ENCODE assay signal across 10 cellular contexts in the genomic region with DNA sequence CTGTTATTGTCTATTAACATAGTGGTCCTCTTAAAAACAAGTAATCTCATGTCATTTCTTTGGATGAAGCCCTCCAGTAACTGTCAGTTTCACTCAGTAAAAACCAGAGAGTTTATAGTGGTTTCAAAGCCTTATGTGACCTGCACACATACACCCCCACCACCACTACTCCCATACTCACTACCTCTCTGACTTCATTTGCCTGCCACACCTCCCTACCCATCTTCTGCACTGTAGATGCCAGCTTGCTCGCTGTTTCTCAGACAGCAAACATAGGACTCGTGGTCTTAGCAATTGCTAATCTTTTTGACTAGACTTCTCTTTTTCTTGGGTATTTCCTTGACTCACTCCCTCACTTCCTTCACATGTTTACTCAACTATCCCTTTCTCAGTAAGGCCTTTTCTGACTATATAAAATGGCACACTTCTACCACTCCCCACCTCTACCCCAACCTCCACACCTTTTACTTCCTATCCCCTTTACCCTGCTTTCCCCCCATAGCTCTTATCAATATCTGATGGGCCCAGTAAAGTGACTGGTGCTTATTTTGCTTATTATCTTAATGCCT. TPM values are rescaled to one million over a fixed set of nuclear protein-coding genes. Genes with fewer than 3 reads are reported as not detected.
DNase-seq lines count a peak whose midpoint lies in the region; ATAC-seq and TF ChIP-seq lines count a peak whose summit lies in the region.
"Had no signal": no experiment of that assay in that cellular context is flagged by ENCODE, and none has a peak within 500 bp of the region (broad histone marks: within the 10 kb centered on the region; RNA-seq: fewer than 3 reads in every experiment).

No MANE protein-coding gene starts in this region.

- peaks cover 8 to 50% (median 10%) of the 10 kb centered on the region in 3 experiments for H3K36me3 ChIP-seq in naive thymus-derived CD4-positive, alpha-beta T cell (ENCODE audit: control insufficient read depth in 2 of 3, insufficient read depth in 3 of 3, low read length in 3 of 3)
- peaks cover 0 to 98% (median 44%) of the 10 kb centered on the region in 9 donors for H3K36me3 ChIP-seq in heart right ventricle

- H3K9me3 ChIP-seq in naive thymus-derived CD4-positive, alpha-beta T cell (ENCODE audit: control insufficient read depth in 2 of 3, low read length in 3 of 3) = no peaks in the 10 kb centered on the region
- no peaks in the 10 kb centered on the region for H3K9me3 ChIP-seq in heart right ventricle

- peak overlapping the region; percentile 90 for H3K27ac Mint-ChIP-seq in activated CD4-positive, alpha-beta T cell treated with anti-CD3 and anti-CD28 coated beads for 36 hours
- peak overlapping the region in 2 of 9 donors; percentile 1 to 51 for H3K27ac Mint-ChIP-seq in naive thymus-derived CD4-positive, alpha-beta T cell

- no peaks in the 10 kb centered on the region for H3K9me3 Mint-ChIP-seq in activated CD4-positive, alpha-beta T cell treated with anti-CD3 and anti-CD28 coated beads for 36 hours (ENCODE audit: low read depth)
- H3K9me3 Mint-ChIP-seq in naive thymus-derived CD4-positive, alpha-beta T cell = no peaks in the 10 kb centered on the region

- H3K4me1 Mint-ChIP-seq in activated CD4-positive, alpha-beta T cell treated with anti-CD3 and anti-CD28 coated beads for 36 hours = peaks cover 22% of the 10 kb centered on the region
- peaks cover 0 to 14% (median 0%) of the 10 kb centered on the region in 7 donors for H3K4me1 Mint-ChIP-seq in naive thymus-derived CD4-positive, alpha-beta T cell

- no peaks in the 10 kb centered on the region for H3K27me3 Mint-ChIP-seq in activated CD4-positive, alpha-beta T cell treated with anti-CD3 and anti-CD28 coated beads for 36 hours
- no peaks in the 10 kb centered on the region for H3K27me3 Mint-ChIP-seq in naive thymus-derived CD4-positive, alpha-beta T cell

- POLR2A ChIA-PET in activated CD4-positive, alpha-beta T cell treated with anti-CD3 and anti-CD28 coated beads for 36 hours (lab: Charles Lee) = interaction anchor here (1.0 kb wide), 1 partner anchor 27 kb away, joined by 3 read pairs; a partner anchor contains a TSS
- POLR2A ChIA-PET in naive thymus-derived CD4-positive, alpha-beta T cell (lab: Charles Lee) = interaction anchor here (0.9 kb wide), 1 partner anchor 28 kb away, joined by 4 read pairs; a partner anchor contains a TSS

- H3K27ac ChIP-seq in naive thymus-derived CD4-positive, alpha-beta T cell (ENCODE audit: low read depth, low read length) = no peak overlapping the region
- H3K27ac ChIP-seq in heart right ventricle = peak overlapping the region in 1 of 10 donors; percentile 61
- H3K27ac ChIP-seq in coronary artery = no peak overlapping the region

- intact Hi-C loops in activated CD4-positive, alpha-beta T cell treated with anti-CD3 and anti-CD28 coated beads for 36 hours (cut with DNase I, micrococcal nuclease) = loop anchor here (1.0 to 2.0 kb wide), 3 partner anchors 49 to 95 kb away; a partner anchor contains a TSS
- intact Hi-C loops in naive thymus-derived CD4-positive, alpha-beta T cell (cut with micrococcal nuclease) = no loop called here
- intact Hi-C loops in heart right ventricle (cut with DNase I) = no loop called here

- CTCF ChIA-PET in activated CD4-positive, alpha-beta T cell treated with anti-CD3 and anti-CD28 coated beads for 36 hours (lab: Charles Lee) = no interaction called here
- CTCF ChIA-PET in naive thymus-derived CD4-positive, alpha-beta T cell (lab: Charles Lee) = no interaction called here

- H3K4me3 Mint-ChIP-seq in activated CD4-positive, alpha-beta T cell treated with anti-CD3 and anti-CD28 coated beads for 36 hours = peak overlapping the region; percentile 44
- H3K4me3 Mint-ChIP-seq in naive thymus-derived CD4-positive, alpha-beta T cell = no peak overlapping the region

- H3K4me1 ChIP-seq in naive thymus-derived CD4-positive, alpha-beta T cell (ENCODE audit: control insufficient read depth in 2 of 2, insufficient read depth in 2 of 2, low read length in 2 of 2) = no peaks in the 10 kb centered on the region
- no peaks in the 10 kb centered on the region for H3K4me1 ChIP-seq in heart right ventricle

- 72 to 77% methylated on average over 2 of the region's 2 CpGs for WGBS in heart right ventricle, 2 donors

- no peak for TF ChIP-seq CTCF in heart right ventricle (IDR thresholded peaks at IDR 0.05)
- TF ChIP-seq CTCF in coronary artery (IDR thresholded peaks at IDR 0.05) = no peak

- DNase-seq in activated CD4-positive, alpha-beta T cell treated with anti-CD3 and anti-CD28 coated beads for 36 hours = peak; percentile 74
- no peak for DNase-seq in activated CD4-positive, alpha-beta T cell treated with anti-CD3 and anti-CD28 coated beads, Interleukin-2, amount 50 U/mL, for 4 hours
- no peak for DNase-seq in naive thymus-derived CD4-positive, alpha-beta T cell
- DNase-seq in heart right ventricle (no peak), NOMO-1 (lab: John Stamatoyannopoulos, UW; ENCODE audit: unreplicated experiment in 2 of 2) (no peak), coronary artery (ENCODE audit: low spot score) (no peak)
- DNase-seq: activated CD8-positive, alpha-beta memory T cell treated with anti-CD3 and anti-CD28 coated beads, Interleukin-2, amount 50 U/mL, for 48 hours; SIG-M5 had no signal

- peaks cover 57% of the 10 kb centered on the region for H3K36me3 Mint-ChIP-seq in activated CD4-positive, alpha-beta T cell treated with anti-CD3 and anti-CD28 coated beads for 36 hours (ENCODE audit: low read depth)
- H3K36me3 Mint-ChIP-seq in naive thymus-derived CD4-positive, alpha-beta T cell = peaks cover 17 to 53% (median 39%) of the 10 kb centered on the region in 5 donors

- H3K4me3 ChIP-seq in naive thymus-derived CD4-positive, alpha-beta T cell (ENCODE audit: low read length) = no peak overlapping the region
- H3K4me3 ChIP-seq in heart right ventricle (no peak overlapping the region), coronary artery (no peak overlapping the region)

- peak; percentile 99 for ATAC-seq in activated CD4-positive, alpha-beta T cell treated with anti-CD3 and anti-CD28 coated beads for 36 hours
- ATAC-seq in GM21576 (IDR thresholded peaks at IDR 0.05; ENCODE audit: unreplicated experiment) (peak; percentile 88), HG03565 (IDR thresholded peaks at IDR 0.05; ENCODE audit: unreplicated experiment) (peak; percentile 70), heart right ventricle (no peak)
- ATAC-seq in naive thymus-derived CD4-positive, alpha-beta T cell = peak; percentile 60

- H3K27me3 ChIP-seq in naive thymus-derived CD4-positive, alpha-beta T cell (ENCODE audit: control insufficient read depth in 2 of 2, insufficient read depth in 2 of 2, low read length in 2 of 2) = no peaks in the 10 kb centered on the region
- no peaks in the 10 kb centered on the region for H3K27me3 ChIP-seq in heart right ventricle

RNA-seq across cellular contexts. Expression of a gene that starts 27.8 kb away (rescaled TPM):
- 10 to 100 TPM; 34.8 to 43.2 TPM for total RNA-seq in activated CD4-positive, alpha-beta T cell treated with anti-CD3 and anti-CD28 coated beads for 36 hours
- total RNA-seq in naive thymus-derived CD4-positive, alpha-beta T cell = 10 to 100 TPM; 11.9 to 25.0 (median 14.5) TPM
- 1 to 10 TPM; 1.3 to 3.1 TPM for polyA plus RNA-seq in naive thymus-derived CD4-positive, alpha-beta T cell
- total RNA-seq in heart right ventricle = 10 to 100 TPM in 1 of 10 donors, 1 to 10 TPM in 9; 3.9 to 11.5 (median 6.9) TPM
- polyA plus RNA-seq in heart right ventricle = 1 to 10 TPM; 2.9 to 9.9 TPM

RNA-seq across cellular contexts. Expression of a gene that starts 52.0 kb away (rescaled TPM):
- total RNA-seq in activated CD4-positive, alpha-beta T cell treated with anti-CD3 and anti-CD28 coated beads for 36 hours = 100 to 1,000 TPM; 326 to 355 TPM
- total RNA-seq in naive thymus-derived CD4-positive, alpha-beta T cell = 100 to 1,000 TPM; 116 to 197 (median 183) TPM
- 10 to 100 TPM; 21.2 to 28.3 TPM for polyA plus RNA-seq in naive thymus-derived CD4-positive, alpha-beta T cell
- total RNA-seq in heart right ventricle = 10 to 100 TPM; 24.0 to 46.1 (median 31.6) TPM
- 100 to 1,000 TPM in 1 of 2 donors, 10 to 100 TPM in 1; 56.6 to 114 TPM for polyA plus RNA-seq in heart right ventricle

RNA-seq across cellular contexts. Expression of a gene that starts 52.2 kb away (rescaled TPM):
- total RNA-seq in activated CD4-positive, alpha-beta T cell treated with anti-CD3 and anti-CD28 coated beads for 36 hours = 10 to 100 TPM; 13.8 to 15.7 TPM
- total RNA-seq in naive thymus-derived CD4-positive, alpha-beta T cell = 10 to 100 TPM; 16.4 to 42.5 (median 27.2) TPM
- polyA plus RNA-seq in naive thymus-derived CD4-positive, alpha-beta T cell = 10 to 100 TPM; 13.6 to 22.2 TPM
- total RNA-seq in heart right ventricle = 10 to 100 TPM; 24.3 to 39.5 (median 27.6) TPM
- polyA plus RNA-seq in heart right ventricle = 10 to 100 TPM; 12.2 to 29.5 TPM

Comparison
In these comparisons a context has a peak if more than half of its experiments do, and no peak if none do; other contexts are left out.
1. ATAC-seq: peak in activated CD4-positive, alpha-beta T cell treated with anti-CD3 and anti-CD28 coated beads for 36 hours (single experiment), GM21576 (single experiment), HG03565 (single experiment) and naive thymus-derived CD4-positive, alpha-beta T cell (single experiment); none in heart right ventricle (0 of 8).
2. intact Hi-C loops: an anchor here in activated CD4-positive, alpha-beta T cell treated with anti-CD3 and anti-CD28 coated beads for 36 hours (1.0 to 2.0 kb wide); none called in naive thymus-derived CD4-positive, alpha-beta T cell and heart right ventricle.